In genomic region chr17:67575325-67575724, GRCh38 we compare ENCODE assay signal across 8 cellular contexts.
A peak's percentile ranks its signal among the peaks of the same experiment; 100 is the strongest.
DNase-seq lines count a peak whose midpoint lies in the region; ATAC-seq and TF ChIP-seq lines count a peak whose summit lies in the region.

No MANE protein-coding gene starts in this region.

- H3K27ac ChIP-seq in VCaP (no peak overlapping the region), lower lobe of right lung (no peak overlapping the region), neural progenitor cell (no peak overlapping the region)

- H3K36me3 Mint-ChIP-seq in stimulated activated effector memory CD8-positive, alpha-beta T cell treated with anti-CD3 and anti-CD28 coated beads, Interleukin-12 subunit alpha, Interleukin-12 subunit beta, amount 100 ng/mL, for 72 hours, result peaks cover 28% of the 10 kb centered on the region
- H3K36me3 Mint-ChIP-seq in neural progenitor cell, result peaks cover 4% of the 10 kb centered on the region

- H3K27me3 ChIP-seq in lower lobe of right lung (ENCODE audit: low read depth) (no peaks in the 10 kb centered on the region), neural progenitor cell (no peaks in the 10 kb centered on the region)

- H3K9ac ChIP-seq in neural progenitor cell, result no peak overlapping the region

- peaks cover 26% of the 10 kb centered on the region for H3K4me1 Mint-ChIP-seq in stimulated activated effector memory CD8-positive, alpha-beta T cell treated with anti-CD3 and anti-CD28 coated beads, Interleukin-12 subunit alpha, Interleukin-12 subunit beta, amount 100 ng/mL, for 72 hours
- peaks cover 17% of the 10 kb centered on the region for H3K4me1 Mint-ChIP-seq in neural progenitor cell

- H3K4me3 Mint-ChIP-seq in stimulated activated effector memory CD8-positive, alpha-beta T cell treated with anti-CD3 and anti-CD28 coated beads, Interleukin-12 subunit alpha, Interleukin-12 subunit beta, amount 100 ng/mL, for 72 hours, result no peak overlapping the region
- H3K4me3 Mint-ChIP-seq in neural progenitor cell, result no peak overlapping the region

- no peak overlapping the region for H3K4me2 ChIP-seq in neural progenitor cell

- intact Hi-C loops in lower lobe of right lung (cut with DNase I), result no loop called here

- no peaks in the 10 kb centered on the region for H3F3A ChIP-seq in neural progenitor cell (ENCODE audit: low read depth)

- H3K27ac Mint-ChIP-seq in stimulated activated effector memory CD8-positive, alpha-beta T cell treated with anti-CD3 and anti-CD28 coated beads, Interleukin-12 subunit alpha, Interleukin-12 subunit beta, amount 100 ng/mL, for 72 hours, result peak overlapping the region; percentile 23
- no peak overlapping the region for H3K27ac Mint-ChIP-seq in neural progenitor cell

- no peak overlapping the region for H2AFZ ChIP-seq in neural progenitor cell (replicated peaks)

- TF ChIP-seq CTCF in VCaP (conservative IDR thresholded peaks at IDR 0.05) (peak; percentile 60), lower lobe of right lung (IDR thresholded peaks at IDR 0.05) (no peak), neural progenitor cell (IDR thresholded peaks at IDR 0.05) (no peak)

- H3K9me3 Mint-ChIP-seq in stimulated activated effector memory CD8-positive, alpha-beta T cell treated with anti-CD3 and anti-CD28 coated beads, Interleukin-12 subunit alpha, Interleukin-12 subunit beta, amount 100 ng/mL, for 72 hours, result no peaks in the 10 kb centered on the region
- no peaks in the 10 kb centered on the region for H3K9me3 Mint-ChIP-seq in neural progenitor cell

- peaks cover 9% of the 10 kb centered on the region for H3K27me3 Mint-ChIP-seq in neural progenitor cell (ENCODE audit: insufficient read depth, low read depth)

- H3K36me3 ChIP-seq in lower lobe of right lung (peaks cover 15% of the 10 kb centered on the region), neural progenitor cell (no peaks in the 10 kb centered on the region)

- peak; percentile 60 for DNase-seq in NCI-H1436 (lab: John Stamatoyannopoulos, UW)
- no peak for DNase-seq in NCI-H1436 treated with DMSO at 0.1 percent for 48 hours (lab: John Stamatoyannopoulos, UW)
- DNase-seq in stimulated activated effector memory CD8-positive, alpha-beta T cell treated with anti-CD3 and anti-CD28 coated beads, Interleukin-12 subunit alpha, Interleukin-12 subunit beta, amount 100 ng/mL, for 72 hours (ENCODE audit: low spot score in 2 of 2), result no peak
- no peak for DNase-seq in lower lobe of right lung
- no peak for DNase-seq in T1000 (lab: John Stamatoyannopoulos, UW)
- DNase-seq in neural progenitor cell (ENCODE audit: low spot score), result no peak

- H3K4me3 ChIP-seq in lower lobe of right lung (no peak overlapping the region), neural progenitor cell (no peak overlapping the region)

- ATAC-seq in HG03571 (IDR thresholded peaks at IDR 0.05; ENCODE audit: unreplicated experiment) (peak; percentile 32), lower lobe of right lung (no peak)
- no peak for ATAC-seq in stimulated activated effector memory CD8-positive, alpha-beta T cell treated with anti-CD3 and anti-CD28 coated beads, Interleukin-12 subunit alpha, Interleukin-12 subunit beta, amount 100 ng/mL, for 72 hours

- no peaks in the 10 kb centered on the region for H4K20me1 ChIP-seq in neural progenitor cell (ENCODE audit: low read depth)

- H3K9me3 ChIP-seq in lower lobe of right lung (no peaks in the 10 kb centered on the region), neural progenitor cell (ENCODE audit: low read depth) (no peaks in the 10 kb centered on the region)

- H3K4me1 ChIP-seq in lower lobe of right lung (no peaks in the 10 kb centered on the region), neural progenitor cell (peaks cover 11% of the 10 kb centered on the region)

- no peaks in the 10 kb centered on the region for H3K79me2 ChIP-seq in neural progenitor cell (ENCODE audit: low read depth)
